In genomic region chr13:75258159-75258782, GRCh38 we compare ENCODE assay signal across 8 cellular contexts.
DNase-seq lines count a peak whose midpoint lies in the region; ATAC-seq and TF ChIP-seq lines count a peak whose summit lies in the region.

No MANE protein-coding gene starts in this region.

- peaks cover 28% of the 10 kb centered on the region for H3K27me3 Mint-ChIP-seq in activated T-cell treated with anti-CD3 and anti-CD28 coated beads, Interleukin-2, amount 50 U/mL, for 72 hours (ENCODE audit: low read depth)

- 57% methylated on average over 3 of the region's 3 CpGs for WGBS in SK-N-SH (ENCODE audit: low lambda C conversion rate)

- POLR2A ChIA-PET in SK-N-SH (lab: Yijun Ruan, JAX) = no interaction called here

- H3K9me2 ChIP-seq in SK-N-SH = no peaks in the 10 kb centered on the region

- no peaks in the 10 kb centered on the region for H4K20me1 ChIP-seq in SK-N-SH (ENCODE audit: insufficient read depth)

- no peak overlapping the region for H3K4me2 ChIP-seq in SK-N-SH

- H3K4me1 ChIP-seq in left ventricle myocardium inferior (no peaks in the 10 kb centered on the region), SK-N-SH (ENCODE audit: control insufficient read depth in 1 of 2, insufficient read depth in 2 of 2, low read depth in 1 of 2, low read length in 1 of 2) (no peaks in the 10 kb centered on the region; a peak in 1 of 4 replicates), thoracic aorta (ENCODE audit: control insufficient read depth in 1 of 2, low read depth in 2 of 2) (no peaks in the 10 kb centered on the region)

- CTCF ChIA-PET in SK-N-SH (lab: Yijun Ruan, JAX) = interaction anchor here (0.6 to 3.4 kb wide), 24 partner anchors 11 to 1548 kb away, joined by 3 to 24 read pairs (median 4); partner anchors contain the start of gene TBC1D4

- no peak overlapping the region for H3K27ac Mint-ChIP-seq in activated T-cell treated with anti-CD3 and anti-CD28 coated beads, Interleukin-2, amount 50 U/mL, for 72 hours

- H3K27ac ChIP-seq in left ventricle myocardium inferior (replicated peaks) (no peak overlapping the region), SK-N-SH (ENCODE audit: low read depth in 2 of 2, low read length in 1 of 2) (no peak overlapping the region), thoracic aorta (no peak overlapping the region)

- no peak for ATAC-seq in Right ventricle myocardium inferior
- ATAC-seq in thoracic aorta (ENCODE audit: insufficient number of reproducible peaks, low FRiP score, low read depth) = no peak
- no peak for ATAC-seq in activated T-cell treated with anti-CD3 and anti-CD28 coated beads, Interleukin-2, amount 50 U/mL, for 72 hours (replicated peaks in 1 of 2)

- no peak overlapping the region for H2AFZ ChIP-seq in SK-N-SH (ENCODE audit: low read depth)

- no peaks in the 10 kb centered on the region for H3K36me3 Mint-ChIP-seq in activated T-cell treated with anti-CD3 and anti-CD28 coated beads, Interleukin-2, amount 50 U/mL, for 72 hours (ENCODE audit: insufficient read depth in 2 of 2)

- TF ChIP-seq EP300 in Ishikawa (IDR thresholded peaks at IDR 0.05; ENCODE audit: borderline replicate concordance) (no peak), SK-N-SH (IDR thresholded peaks at IDR 0.05; ENCODE audit: borderline replicate concordance in 1 of 2, low read depth in 1 of 2, low read length in 1 of 2) (no peak)

- no peak overlapping the region for H3K4me3 ChIP-seq in left ventricle myocardium inferior
- H3K4me3 ChIP-seq in SK-N-SH (ENCODE audit: low read depth in 2 of 2, low read length in 1 of 2) = no peak overlapping the region
- no peak overlapping the region for H3K4me3 ChIP-seq in thoracic aorta

- H3K9me3 Mint-ChIP-seq in activated T-cell treated with anti-CD3 and anti-CD28 coated beads, Interleukin-2, amount 50 U/mL, for 72 hours = no peaks in the 10 kb centered on the region

- TF ChIP-seq CTCF in left ventricle myocardium inferior (IDR thresholded peaks at IDR 0.05; ENCODE audit: borderline replicate concordance) = peak; percentile 73
- peak; percentile 86 for TF ChIP-seq CTCF in SK-N-SH (IDR thresholded peaks at IDR 0.05)
- peak; percentile 34 for TF ChIP-seq CTCF in thoracic aorta (IDR thresholded peaks at IDR 0.05)

- H3K9me3 ChIP-seq in left ventricle myocardium inferior (replicated peaks) = no peaks in the 10 kb centered on the region
- H3K9me3 ChIP-seq in SK-N-SH = no peaks in the 10 kb centered on the region
- H3K9me3 ChIP-seq in thoracic aorta = no peaks in the 10 kb centered on the region

- no peaks in the 10 kb centered on the region for H3K27me3 ChIP-seq in left ventricle myocardium inferior (ENCODE audit: low read depth)
- H3K27me3 ChIP-seq in SK-N-SH (ENCODE audit: insufficient read depth) = peaks cover 5% of the 10 kb centered on the region; the same call in 1 of the 2 replicates
- no peaks in the 10 kb centered on the region for H3K27me3 ChIP-seq in thoracic aorta (replicated peaks; ENCODE audit: insufficient read depth)

- H3K4me1 Mint-ChIP-seq in activated T-cell treated with anti-CD3 and anti-CD28 coated beads, Interleukin-2, amount 50 U/mL, for 72 hours (ENCODE audit: low read depth) = peaks cover 4% of the 10 kb centered on the region

- DNase-seq in left ventricle myocardium inferior (no peak), Right ventricle myocardium inferior (ENCODE audit: missing footprints) (no peak), SK-N-SH (peak; percentile 36), glomerular endothelial cell (ENCODE audit: extremely low read depth, low read depth, low spot score) (peak; percentile 50), thoracic aorta (ENCODE audit: low spot score) (no peak), COLO668 (lab: John Stamatoyannopoulos, UW; ENCODE audit: unreplicated experiment) (no peak)
- DNase-seq in activated T-cell treated with anti-CD3 and anti-CD28 coated beads, Interleukin-2, amount 50 U/mL, for 72 hours = no peak

- no peak overlapping the region for H3K9ac ChIP-seq in SK-N-SH

- H3F3A ChIP-seq in SK-N-SH (replicated peaks; ENCODE audit: insufficient read depth) = peaks cover 5% of the 10 kb centered on the region

- intact Hi-C loops in left ventricle myocardium inferior (cut with micrococcal nuclease) = no loop called here
- intact Hi-C loops in Right ventricle myocardium inferior (cut with DNase I) = no loop called here

- no peaks in the 10 kb centered on the region for H3K36me3 ChIP-seq in left ventricle myocardium inferior
- no peaks in the 10 kb centered on the region for H3K36me3 ChIP-seq in SK-N-SH (replicated peaks in 1 of 2; ENCODE audit: control insufficient read depth in 1 of 2, insufficient read depth in 2 of 2, low read length in 1 of 2)
- no peaks in the 10 kb centered on the region for H3K36me3 ChIP-seq in thoracic aorta

- TF ChIP-seq RAD21 in Ishikawa (IDR thresholded peaks at IDR 0.05; ENCODE audit: low read depth) (peak; percentile 69), SK-N-SH (IDR thresholded peaks at IDR 0.05; ENCODE audit: low read length) (peak; percentile 92)

- no peaks in the 10 kb centered on the region for H3K79me2 ChIP-seq in SK-N-SH (ENCODE audit: insufficient read depth)

- H3K4me3 Mint-ChIP-seq in activated T-cell treated with anti-CD3 and anti-CD28 coated beads, Interleukin-2, amount 50 U/mL, for 72 hours = no peak overlapping the region

TF ChIP-seq in Ishikawa, 13 proteins besides CTCF, POLR2A, EP300 and RAD21 (continues in another document):
- no peak for TF ChIP-seq CREB1 (IDR thresholded peaks at IDR 0.05; ENCODE audit: low read depth)
- TF ChIP-seq YY1 (IDR thresholded peaks at IDR 0.05; ENCODE audit: low read depth) = no peak
- TF ChIP-seq, protein P1, sequence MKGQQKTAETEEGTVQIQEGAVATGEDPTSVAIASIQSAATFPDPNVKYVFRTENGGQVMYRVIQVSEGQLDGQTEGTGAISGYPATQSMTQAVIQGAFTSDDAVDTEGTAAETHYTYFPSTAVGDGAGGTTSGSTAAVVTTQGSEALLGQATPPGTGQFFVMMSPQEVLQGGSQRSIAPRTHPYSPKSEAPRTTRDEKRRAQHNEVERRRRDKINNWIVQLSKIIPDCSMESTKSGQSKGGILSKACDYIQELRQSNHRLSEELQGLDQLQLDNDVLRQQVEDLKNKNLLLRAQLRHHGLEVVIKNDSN (IDR thresholded peaks at IDR 0.05) = no peak
- no peak for TF ChIP-seq ZBTB7A (IDR thresholded peaks at IDR 0.05; ENCODE audit: low read depth)
- TF ChIP-seq FOXM1 (IDR thresholded peaks at IDR 0.05; ENCODE audit: borderline replicate concordance, low read depth) = no peak
- TF ChIP-seq EGR1 (IDR thresholded peaks at IDR 0.05) = no peak
- TF ChIP-seq NFIC (IDR thresholded peaks at IDR 0.05) = no peak
- TF ChIP-seq MAX (IDR thresholded peaks at IDR 0.05) = no peak
- TF ChIP-seq TAF1 (IDR thresholded peaks at IDR 0.05; ENCODE audit: low read depth) = no peak

TF ChIP-seq in SK-N-SH, 30 proteins besides CTCF, POLR2A, EP300 and RAD21:
- peak; percentile 73 for TF ChIP-seq SMC3 (IDR thresholded peaks at IDR 0.05; ENCODE audit: low read depth, low read length)
- TF ChIP-seq FOXM1 (IDR thresholded peaks at IDR 0.05; ENCODE audit: low read depth) = no peak

Comparison
In these comparisons a context has a peak if more than half of its experiments do, and no peak if none do; other contexts are left out.
1. DNase-seq: peak in SK-N-SH (single experiment) and glomerular endothelial cell (single experiment); none in left ventricle myocardium inferior (single experiment), Right ventricle myocardium inferior (single experiment), thoracic aorta (single experiment), activated T-cell treated with anti-CD3 and anti-CD28 coated beads, Interleukin-2, amount 50 U/mL, for 72 hours (0 of 2) and COLO668 (single experiment).
2. CTCF ChIP-seq: peak in every context shown above with its lines; median percentile 86 in SK-N-SH; 73 in left ventricle myocardium inferior; 34 in thoracic aorta.